In the genomic region with DNA sequence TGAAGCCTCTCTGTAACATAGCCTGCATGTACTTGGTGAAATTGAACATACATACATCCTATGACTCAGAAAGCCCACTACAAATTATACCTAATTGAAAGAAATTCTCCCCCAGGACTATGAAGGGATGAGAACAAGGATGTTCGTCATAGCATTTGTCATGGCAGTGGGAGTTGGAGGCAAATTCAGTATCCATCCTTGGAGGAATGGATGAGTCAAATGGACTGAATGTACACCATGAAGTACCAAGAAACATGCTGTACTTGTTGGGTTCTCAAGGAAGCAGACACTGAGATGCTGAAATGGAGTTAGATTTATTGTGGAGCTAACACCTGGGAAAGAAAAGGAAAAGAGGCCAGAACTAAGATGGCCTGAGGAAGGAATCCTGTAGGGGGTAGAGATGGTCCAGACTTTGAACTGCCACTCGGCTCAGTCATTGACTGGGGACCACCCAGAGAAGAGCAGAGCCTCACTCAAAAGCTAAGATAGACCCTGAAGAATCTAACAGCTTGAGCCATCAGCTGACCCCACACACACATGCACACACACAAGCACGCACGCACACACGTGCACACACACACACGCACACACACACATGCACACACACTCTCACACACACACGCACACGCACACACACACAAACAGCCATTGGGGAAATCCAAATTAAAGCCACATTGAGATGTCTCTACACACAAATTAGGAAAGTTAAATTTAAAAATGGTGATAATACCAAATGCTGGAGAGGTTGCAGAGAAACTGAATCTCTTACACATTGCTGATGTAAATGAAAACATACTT, we compare ENCODE assay signal across 33 cellular contexts. TPM values are rescaled to one million over a fixed set of nuclear protein-coding genes. Genes with fewer than 3 reads are reported as not detected.
DNase-seq lines count a peak whose midpoint lies in the region; ATAC-seq, FAIRE-seq and TF ChIP-seq lines count a peak whose summit lies in the region.
"Had no signal": no experiment of that assay in that cellular context is flagged by ENCODE, and none has a peak within 500 bp of the region (broad histone marks: within the 10 kb centered on the region; RNA-seq: fewer than 3 reads in every experiment).

No MANE protein-coding gene starts in this region.

- no peak overlapping the region for H3K4me3 ChIP-seq in GM12878
- H3K4me3 ChIP-seq: A549, HAP-1, SJCRH30 had no signal

- ATAC-seq in GM12878 (no peak), GM18909 (IDR thresholded peaks at IDR 0.05; ENCODE audit: poor library complexity, unreplicated experiment) (no peak), GM18520 (IDR thresholded peaks at IDR 0.05; ENCODE audit: unreplicated experiment) (no peak), GM18867 (IDR thresholded peaks at IDR 0.05; ENCODE audit: unreplicated experiment) (no peak)
- ATAC-seq: A549; CD8-positive, alpha-beta T cell; PC-3; Right ventricle myocardium inferior; SK-N-SH treated with all-trans-retinoic acid at 6 μM for 48 hours had no signal

- no peaks in the 10 kb centered on the region; the same call in 2 of the 3 replicates for H3K9me3 ChIP-seq in GM12878 (replicated peaks; ENCODE audit: control insufficient read depth, insufficient read depth, low read length)
- H3K9me3 ChIP-seq: A549, Caco-2, HAP-1, SJCRH30 had no signal

- CTCF ChIA-PET in GM12878 (lab: Yijun Ruan, JAX): interaction anchor here (1.3 to 7.1 kb wide), 4 partner anchors 22 to 93 kb away, joined by 4 to 70 read pairs (median 11); a partner anchor contains a TSS

- 54% methylated on average over 8 of the region's 8 CpGs for WGBS in GM12878 (ENCODE audit: insufficient coverage, insufficient replicate concordance, low lambda C conversion rate, missing lambda C conversion rate)

- intact Hi-C loops in GM12878 (cut with micrococcal nuclease; ENCODE audit: unreplicated experiment): loop anchor here (10.0 kb wide), 1 partner anchor 430 kb away; no protein-coding TSS in a partner anchor

- SMC1A ChIA-PET in GM12878 (lab: Charles Lee; ENCODE audit: uncharacterized antibody, unreplicated experiment): interaction anchor here (0.9 to 6.8 kb wide), 2 partner anchors 87 to 93 kb away, joined by 4 to 52 read pairs; no protein-coding TSS in a partner anchor

- in situ Hi-C loops in GM12878 (cut with MboI): no loop called here

- H3K4me1 ChIP-seq in GM12878 (ENCODE audit: control insufficient read depth, insufficient read depth, low read length): no peaks in the 10 kb centered on the region
- H3K4me1 ChIP-seq: A549, SJCRH30 had no signal

- no peaks in the 10 kb centered on the region for H3K27me3 ChIP-seq in GM12878 (replicated peaks in 1 of 2; ENCODE audit: control insufficient read depth in 2 of 2, insufficient read depth in 2 of 2, low read length in 1 of 2)
- H3K27me3 ChIP-seq: SJCRH30 had no signal

- POLR2A ChIA-PET in GM12878 (lab: Charles Lee): no interaction called here

- H3K27ac ChIP-seq in GM12878 (ENCODE audit: control insufficient read depth, insufficient read depth): no peak overlapping the region
- H3K27ac ChIP-seq: A549, C4-2B, SJCRH30 had no signal

- TF ChIP-seq RAD21 in GM12878 (IDR thresholded peaks at IDR 0.05; ENCODE audit: insufficient read depth, low read depth, low read length): no peak

- no peak overlapping the region for H2AFZ ChIP-seq in GM12878 (ENCODE audit: control insufficient read depth, low read depth, low read length)

- TF ChIP-seq EP300 in GM12878 (IDR thresholded peaks at IDR 0.05; ENCODE audit: borderline replicate concordance in 1 of 2, control insufficient read depth in 1 of 2, low read depth in 2 of 2, low read length in 2 of 2): no peak

- DNase-seq in GM12891 (ENCODE audit: insufficient read length, low spot score) (no peak), HT1080 (ENCODE audit: low read depth) (peak; percentile 44), GM12878 (ENCODE audit: low read depth, low spot score) (no peak), islet precursor cell (peak; percentile 14), dedifferentiated amniotic fluid mesenchymal stem cell (ENCODE audit: extremely low spot score) (no peak)
- DNase-seq: Caco-2; CD8-positive, alpha-beta T cell; DMS 273 treated with DMSO at 0.1 percent for 48 hours; DMS79; EL; GDM1; GOT3; NCI-H1092 treated with DMSO at 0.1 percent for 48 hours; NCI-H1436; NCI-H187; NCI-H2081 treated with DMSO at 0.1 percent for 48 hours; NCI-H2171; NCI-H345; NCI-H524; NCI-H82; NK-92 treated with Interleukin-12 subunit alpha and Interleukin-12 subunit beta, amount 100 ng/mL, for 24 hours; PC-3; SJCRH30 had no signal

- RAD21 ChIA-PET in GM12878 (lab: Charles Lee; ENCODE audit: unreplicated experiment): no interaction called here

- no peak for TF ChIP-seq CTCF in GM12878 (IDR thresholded peaks at IDR 0.05 in 2 of 3, conservative IDR thresholded peaks at IDR 0.05 in 1 of 3; ENCODE audit: control insufficient read depth in 2 of 3, extremely low read depth in 1 of 3, insufficient read depth in 1 of 3, low read depth in 3 of 3, low read length in 3 of 3)

- no peak overlapping the region for H3K9ac ChIP-seq in GM12878 (ENCODE audit: control insufficient read depth, insufficient read depth, low read length)

- H3K4me2 ChIP-seq in GM12878 (ENCODE audit: control insufficient read depth, insufficient read depth): no peak overlapping the region
- H3K4me2 ChIP-seq: A549 had no signal

- no peaks in the 10 kb centered on the region for H3K79me2 ChIP-seq in GM12878 (ENCODE audit: control insufficient read depth, insufficient read depth, low read length)

- TF ChIP-seq POLR2A in GM12891 (IDR thresholded peaks at IDR 0.05; ENCODE audit: low read depth, low read length) (no peak), GM12878 (IDR thresholded peaks at IDR 0.05; ENCODE audit: low read depth, low read length) (no peak)

- FAIRE-seq in GM12891 (lab: Jason Lieb, UNC) (peak; percentile 16), GM12878 (lab: Jason Lieb, UNC) (no peak)
- FAIRE-seq: A549, GM12892 had no signal

- H3K36me3 ChIP-seq in GM12878 (ENCODE audit: control insufficient read depth in 2 of 2, insufficient read depth in 2 of 2, low read length in 1 of 2): no peaks in the 10 kb centered on the region
- H3K36me3 ChIP-seq: HAP-1, SJCRH30 had no signal

- H4K20me1 ChIP-seq in GM12878 (ENCODE audit: control insufficient read depth, insufficient read depth): no peaks in the 10 kb centered on the region

- BruUV-seq in GM12878 (replicated peaks; lab: Mats Ljungman, UMichigan): no TSS peak

TF ChIP-seq in GM12891, 5 proteins besides CTCF, POLR2A, EP300 and RAD21:
- no peak for TF ChIP-seq POLR2AphosphoS5 (IDR thresholded peaks at IDR 0.05; ENCODE audit: low read depth, low read length)

TF ChIP-seq in GM12878, 131 proteins besides CTCF, POLR2A, EP300 and RAD21:
- TF ChIP-seq SREBF1 (IDR thresholded peaks at IDR 0.05; ENCODE audit: low read length): no peak
- TF ChIP-seq DPF2 (IDR thresholded peaks at IDR 0.05): no peak
- TF ChIP-seq, protein P1, sequence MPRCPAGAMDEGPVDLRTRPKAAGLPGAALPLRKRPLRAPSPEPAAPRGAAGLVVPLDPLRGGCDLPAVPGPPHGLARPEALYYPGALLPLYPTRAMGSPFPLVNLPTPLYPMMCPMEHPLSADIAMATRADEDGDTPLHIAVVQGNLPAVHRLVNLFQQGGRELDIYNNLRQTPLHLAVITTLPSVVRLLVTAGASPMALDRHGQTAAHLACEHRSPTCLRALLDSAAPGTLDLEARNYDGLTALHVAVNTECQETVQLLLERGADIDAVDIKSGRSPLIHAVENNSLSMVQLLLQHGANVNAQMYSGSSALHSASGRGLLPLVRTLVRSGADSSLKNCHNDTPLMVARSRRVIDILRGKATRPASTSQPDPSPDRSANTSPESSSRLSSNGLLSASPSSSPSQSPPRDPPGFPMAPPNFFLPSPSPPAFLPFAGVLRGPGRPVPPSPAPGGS (IDR thresholded peaks at IDR 0.05; ENCODE audit: borderline replicate concordance, insufficient read depth, low read depth, low read length, poor library complexity, severe bottlenecking): peak; percentile 87

RNA-seq across cellular contexts. Expression of a gene that starts 22.3 kb away (rescaled TPM):
- not detected for polyA plus RNA-seq in GM12891 (2012; ENCODE audit: low read depth, missing spikeins)
- not detected in 2 replicates for total RNA-seq in HT1080 (2014; rRNA removed; shearing (Covaris generic))
- not detected in 2 replicates for polyA plus RNA-seq in HT1080 (2015; cell fraction: cytosol; rRNA removed)
- not detected in 2 replicates for polyA plus RNA-seq in HT1080 (2015; cell fraction: nucleus; rRNA removed)
- total RNA-seq in GM12878 (2013; cell fraction: nucleolus; rRNA removed): not detected in 2 replicates
- not detected in 2 replicates for total RNA-seq in GM12878 (2014; rRNA removed)
- total RNA-seq in GM12878 (2014; rRNA removed; fragmentation: Illumina TruSeq; extraction: Trizol): not detected in 2 replicates
- total RNA-seq in GM12878 (2021): not detected in 2 replicates
- polyA plus RNA-seq in GM12878 (2011; ENCODE audit: low read depth): not detected
- 0.07 TPM in 1 of 2 replicates, not detected in the other for polyA plus RNA-seq in GM12878 (2011; rRNA removed)
- polyA plus RNA-seq in GM12878 (2011; cell fraction: cytosol; rRNA removed): 0.07 and 0.12 TPM in 2 replicates
- 0.09 and 0.21 TPM in 2 replicates for polyA plus RNA-seq in GM12878 (2011; cell fraction: nucleus; rRNA removed)
- not detected in 2 replicates for polyA plus RNA-seq in GM12878 (2012)
- polyA plus RNA-seq in GM12878 (2014; fragmentation: Illumina TruSeq; extraction: Trizol): not detected in 2 replicates
- not detected for polyA plus RNA-seq in GM12878 (2014; fragmentation: Nextera tagmentation; extraction: Ambion mirVana)
- not detected in 2 replicates for polyA plus RNA-seq in GM12878 (2014; rRNA removed)
- polyA plus RNA-seq in GM12878 (2016; fragmentation: Nextera tagmentation; extraction: Ambion mirVana): not detected
- polyA minus RNA-seq in GM12878 (2011; rRNA and poly(A)+ RNA removed): 0.15 TPM in 1 of 2 replicates, not detected in the other
- not detected in 2 replicates for polyA minus RNA-seq in GM12878 (2011; cell fraction: cytosol; rRNA and poly(A)+ RNA removed)
- 0.12 TPM in 1 of 2 replicates, not detected in the other for polyA minus RNA-seq in GM12878 (2011; cell fraction: nucleus; rRNA and poly(A)+ RNA removed)
- total RNA-seq: CD8-positive, alpha-beta T cell; PC-3; RPMI7951; SJCRH30 had no signal
- polyA plus RNA-seq: A549 had no signal

Comparison
In these comparisons a context has a peak if more than half of its experiments do, and no peak if none do; other contexts are left out.
1. DNase-seq: peak in HT1080 (single experiment) and islet precursor cell (single experiment); none in GM12891 (single experiment), GM12878 (single experiment) and dedifferentiated amniotic fluid mesenchymal stem cell (single experiment).